In the genomic region with DNA sequence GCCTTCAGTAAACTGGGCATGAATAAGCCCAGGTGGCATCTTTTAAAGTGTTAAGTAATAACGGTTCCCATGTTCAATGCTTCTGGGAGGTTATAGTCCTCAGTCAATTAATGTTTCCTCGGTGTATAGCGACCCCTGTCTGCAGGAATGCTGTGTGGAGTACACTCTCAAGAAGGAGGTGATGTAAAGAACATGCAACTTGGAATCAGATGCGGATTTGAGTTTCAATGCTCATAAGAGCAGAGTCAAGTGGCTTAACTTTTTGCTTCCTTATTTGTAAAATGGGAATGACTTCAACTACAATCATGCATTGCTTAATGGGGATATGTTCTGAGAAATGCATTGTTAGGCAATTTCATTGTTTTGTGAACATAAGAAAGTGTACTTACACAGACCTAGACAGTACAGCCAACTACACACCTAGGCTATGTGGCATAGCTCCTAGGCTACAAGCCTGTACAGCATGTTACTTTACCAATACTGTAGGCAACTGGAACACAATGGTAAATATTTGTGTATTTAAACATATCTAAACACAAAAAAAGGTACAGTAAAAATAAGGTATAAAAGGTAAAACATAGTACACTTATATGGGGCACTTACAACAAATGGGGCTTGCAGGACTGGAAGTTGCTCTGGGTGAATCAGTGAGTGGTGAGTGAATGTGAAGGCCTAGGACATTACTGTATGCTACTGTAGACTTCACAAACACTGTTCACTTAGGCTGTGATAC, we compare ENCODE assay signal across 8 cellular contexts. TPM values are rescaled to one million over a fixed set of nuclear protein-coding genes. Genes with fewer than 3 reads are reported as not detected.
DNase-seq lines count a peak whose midpoint lies in the region; ATAC-seq, FAIRE-seq and TF ChIP-seq lines count a peak whose summit lies in the region.

No MANE protein-coding gene starts in this region.

- H4K20me1 ChIP-seq in HepG2 (ENCODE audit: insufficient read depth, low read length) = no peaks in the 10 kb centered on the region

- TF ChIP-seq CTCF in GM13977 (IDR thresholded peaks at IDR 0.05; ENCODE audit: extremely low read depth, insufficient read depth, missing control alignments) (peak; percentile 84), activated B cell treated with CpG ODN at 0.5 μM for 24 hours (IDR thresholded peaks at IDR 0.05) (no peak), HepG2 (CRISPR knock-in tag; IDR thresholded peaks at IDR 0.05) (peak; percentile 88)

- no peak overlapping the region for H3K4me3 Mint-ChIP-seq in activated B cell treated with CpG ODN at 0.5 μM for 24 hours

- in situ Hi-C loops in GM13977 (cut with MboI; ENCODE audit: low pct_unique_long_range_greater_than_20kb, low sequenced_read_pairs, unreplicated experiment) = no loop called here
- in situ Hi-C loops in HepG2 (cut with HindIII; ENCODE audit: extremely low pct_ligation_motif_present, low pct_unique_long_range_greater_than_20kb) = no loop called here

- CTCF ChIA-PET in activated B cell treated with CpG ODN at 0.5 μM for 24 hours (lab: Charles Lee) (no interaction called here), HepG2 (lab: Yijun Ruan, JAX; ENCODE audit: low intra/inter-chr PET ratio, low total read pairs) (interaction anchor here (0.9 to 2.0 kb wide), 4 partner anchors 28 to 279 kb away, joined by 3 to 14 read pairs (median 4); no protein-coding TSS in a partner anchor)

- no peak overlapping the region for H2AFZ ChIP-seq in HepG2 (ENCODE audit: low read length)

- POLR2A ChIA-PET in activated B cell treated with CpG ODN at 0.5 μM for 24 hours (lab: Charles Lee) (no interaction called here), HepG2 (lab: Yijun Ruan, JAX) (no interaction called here)

- no peaks in the 10 kb centered on the region for H3K9me3 Mint-ChIP-seq in activated B cell treated with CpG ODN at 0.5 μM for 24 hours

- intact Hi-C loops in activated B cell treated with CpG ODN at 0.5 μM for 24 hours (cut with micrococcal nuclease) (loop anchor here (1.0 to 5.0 kb wide), 2 partner anchors 269 to 852 kb away; no protein-coding TSS in a partner anchor), HepG2 (cut with micrococcal nuclease; ENCODE audit: unreplicated experiment) (loop anchor here (1.0 to 10.0 kb wide), 5 partner anchors 52 to 279 kb away; partner anchors contain the start of gene PPFIBP1)

- H3K36me3 ChIP-seq in HepG2 (replicated peaks in 1 of 2; ENCODE audit: control insufficient read depth in 1 of 2, insufficient read depth in 2 of 2, low read length in 2 of 2) = no peaks in the 10 kb centered on the region

- peak; percentile 65 for DNase-seq in A172 (ENCODE audit: low spot score)
- peak; percentile 56 for DNase-seq in GM13977 (ENCODE audit: low spot score)
- DNase-seq in NCI-H2107 (lab: John Stamatoyannopoulos, UW) = peak; percentile 58
- no peak for DNase-seq in activated B cell treated with CpG ODN at 0.5 μM for 24 hours
- DNase-seq in cerebellar cortex (ENCODE audit: low spot score) = peak; percentile 71
- DNase-seq in HepG2 (ENCODE audit: low spot score) = peak; percentile 75
- peak; percentile 54 for DNase-seq in stimulated activated CD8-positive, alpha-beta memory T cell treated with anti-CD3 and anti-CD28 coated beads, Interleukin-12 subunit alpha, Interleukin-12 subunit beta, amount 100 ng/mL, for 1 hour (ENCODE audit: low read depth)

- H3K27ac Mint-ChIP-seq in activated B cell treated with CpG ODN at 0.5 μM for 24 hours = no peak overlapping the region

- BruUV-seq in HepG2 (replicated peaks; lab: Mats Ljungman, UMichigan) = no TSS peak

- no peak for TF ChIP-seq POLR2A in HepG2 (IDR thresholded peaks at IDR 0.05; ENCODE audit: insufficient read depth in 1 of 2, low read depth in 2 of 2, low read length in 2 of 2)

- no peaks in the 10 kb centered on the region for H3K4me1 Mint-ChIP-seq in activated B cell treated with CpG ODN at 0.5 μM for 24 hours

- 3% methylated on average over 4 of the region's 4 CpGs for WGBS in HepG2 (ENCODE audit: low lambda C conversion rate)

- no peaks in the 10 kb centered on the region for H3K9me3 ChIP-seq in HepG2 (ENCODE audit: low read length)

- H3K27me3 Mint-ChIP-seq in activated B cell treated with CpG ODN at 0.5 μM for 24 hours = peaks cover 9% of the 10 kb centered on the region

- peak; percentile 72 for ATAC-seq in HG02943 (IDR thresholded peaks at IDR 0.05; ENCODE audit: low read depth, unreplicated experiment)
- peak; percentile 92 for ATAC-seq in activated B cell treated with CpG ODN at 0.5 μM for 24 hours (ENCODE audit: low read depth)
- ATAC-seq in HepG2 = peak; percentile 75

- H3K4me2 ChIP-seq in HepG2 (ENCODE audit: low read depth, low read length) = 0 out of 2 replicates have a peak overlapping the region, but pooled peaks have one; percentile 3

- 0 out of 5 replicates have a peak, but pooled peaks cover 0 to 3% of the 10 kb centered on the region in 2 experiments for H3K27me3 ChIP-seq in HepG2 (ENCODE audit: control insufficient read depth in 1 of 2, insufficient read depth in 2 of 2, low read length in 2 of 2)

- no peak overlapping the region for H3K9ac ChIP-seq in HepG2 (ENCODE audit: insufficient read depth, low read depth, low read length)

- H3K36me3 Mint-ChIP-seq in activated B cell treated with CpG ODN at 0.5 μM for 24 hours (ENCODE audit: low read depth) = no peaks in the 10 kb centered on the region

- FAIRE-seq in HepG2 (lab: Jason Lieb, UNC) = peak; percentile 90

- TF ChIP-seq RAD21 in HepG2 (CRISPR knock-in tag; IDR thresholded peaks at IDR 0.05) = peak; percentile 46; the same call in 1 of the 2 replicates

- H3K4me3 ChIP-seq in HepG2 (replicated peaks in 1 of 3; ENCODE audit: insufficient read depth in 1 of 3, low read depth in 2 of 3, low read length in 3 of 3) = no peak overlapping the region

- H3K27ac ChIP-seq in HepG2 (ENCODE audit: extremely low read length, insufficient read depth, low read length) = no peak overlapping the region

- TF ChIP-seq EP300 in HepG2 (IDR thresholded peaks at IDR 0.05; ENCODE audit: low read depth in 2 of 2, low read length in 2 of 2) (no peak), HepG2 (CRISPR knock-in tag; IDR thresholded peaks at IDR 0.05; ENCODE audit: borderline replicate concordance) (peak; percentile 40; the same call in 1 of the 2 replicates)

- peaks cover 29% of the 10 kb centered on the region for H3K4me1 ChIP-seq in HepG2 (ENCODE audit: insufficient read depth, low read length)

- no peaks in the 10 kb centered on the region for H3K79me2 ChIP-seq in HepG2 (ENCODE audit: insufficient read depth, low read length)

RNA-seq across cellular contexts. Expression of gene MRPS35, which starts 6.7 kb away (rescaled TPM):
- 95.1 and 106 TPM in 2 replicates for total RNA-seq in A172 (2014; rRNA removed; shearing (Covaris generic))
- total RNA-seq in activated B cell treated with CpG ODN at 0.5 μM for 24 hours = 36.2 and 36.8 TPM in 2 replicates
- total RNA-seq in HepG2 (2016; rRNA removed; fragmentation: Illumina TruSeq; extraction: Trizol) = 104 and 160 TPM in 2 replicates
- total RNA-seq in HepG2 (2016; cell fraction: cytosol; rRNA removed; fragmentation: Illumina TruSeq; extraction: Trizol; ENCODE audit: low read depth) = 29.1 and 30.1 TPM in 2 replicates
- 102 and 162 TPM in 2 replicates for total RNA-seq in HepG2 (2016; cell fraction: insoluble cytoplasmic fraction; rRNA removed; fragmentation: Illumina TruSeq; extraction: Trizol)
- total RNA-seq in HepG2 (2016; cell fraction: membrane; rRNA removed; fragmentation: Illumina TruSeq; extraction: Trizol) = 47.8 and 48.1 TPM in 2 replicates
- total RNA-seq in HepG2 (2016; cell fraction: nucleus; rRNA removed; fragmentation: Illumina TruSeq; extraction: Trizol) = 39.9 and 41.6 TPM in 2 replicates
- 48.8 and 63.4 TPM in 2 replicates for polyA plus RNA-seq in HepG2 (2011; rRNA removed)
- polyA plus RNA-seq in HepG2 (2011; cell fraction: cytosol; rRNA removed) = 37.3 and 44.5 TPM in 2 replicates
- polyA plus RNA-seq in HepG2 (2011; cell fraction: nucleus; rRNA removed) = 8.5 and 11.1 TPM in 2 replicates
- polyA plus RNA-seq in HepG2 (2012) = 47.9 and 61.2 TPM in 2 replicates
- polyA plus RNA-seq in HepG2 (2016; cell fraction: cytosol; fragmentation: Illumina TruSeq; extraction: Trizol; ENCODE audit: low read depth) = 13.4 and 14.7 TPM in 2 replicates
- polyA plus RNA-seq in HepG2 (2016; cell fraction: insoluble cytoplasmic fraction; fragmentation: Illumina TruSeq; extraction: Trizol; ENCODE audit: low read depth) = 142 and 160 TPM in 2 replicates
- 29.5 and 31.1 TPM in 2 replicates for polyA plus RNA-seq in HepG2 (2016; cell fraction: membrane; fragmentation: Illumina TruSeq; extraction: Trizol; ENCODE audit: low read depth)
- polyA plus RNA-seq in HepG2 (2016; cell fraction: nucleus; fragmentation: Illumina TruSeq; extraction: Trizol; ENCODE audit: insufficient read depth, low read depth) = 50.1 and 50.5 TPM in 2 replicates
- 17.4 and 21.1 TPM in 2 replicates for polyA minus RNA-seq in HepG2 (2011; rRNA and poly(A)+ RNA removed; ENCODE audit: low replicate concordance)
- 47.1 and 47.8 TPM in 2 replicates for polyA minus RNA-seq in HepG2 (2011; cell fraction: cytosol; rRNA and poly(A)+ RNA removed)
- polyA minus RNA-seq in HepG2 (2011; cell fraction: nucleus; rRNA and poly(A)+ RNA removed) = 20.2 and 28.0 TPM in 2 replicates

RNA-seq across cellular contexts. Expression of gene REP15, which starts 7.6 kb away (rescaled TPM):
- total RNA-seq in A172 (2014; rRNA removed; shearing (Covaris generic)) = 0.55 and 1.2 TPM in 2 replicates
- total RNA-seq in activated B cell treated with CpG ODN at 0.5 μM for 24 hours (0.35 TPM in 1 of 2 replicates, not detected in the other), HepG2 (2016; rRNA removed; fragmentation: Illumina TruSeq; extraction: Trizol) (0.64 and 1.0 TPM in 2 replicates)
- not detected in 2 replicates for total RNA-seq in HepG2 (2016; cell fraction: cytosol; rRNA removed; fragmentation: Illumina TruSeq; extraction: Trizol; ENCODE audit: low read depth)
- total RNA-seq in HepG2 (2016; cell fraction: insoluble cytoplasmic fraction; rRNA removed; fragmentation: Illumina TruSeq; extraction: Trizol) = 0.64 and 0.78 TPM in 2 replicates
- total RNA-seq in HepG2 (2016; cell fraction: membrane; rRNA removed; fragmentation: Illumina TruSeq; extraction: Trizol) = 0.34 and 0.43 TPM in 2 replicates
- total RNA-seq in HepG2 (2016; cell fraction: nucleus; rRNA removed; fragmentation: Illumina TruSeq; extraction: Trizol) = 0.60 and 0.62 TPM in 2 replicates
- polyA plus RNA-seq in HepG2 (2011; rRNA removed) = 0.12 and 0.14 TPM in 2 replicates
- polyA plus RNA-seq in HepG2 (2011; cell fraction: cytosol; rRNA removed) = 0.15 and 0.21 TPM in 2 replicates
- 0.29 and 0.42 TPM in 2 replicates for polyA plus RNA-seq in HepG2 (2011; cell fraction: nucleus; rRNA removed)
- 0.37 and 0.74 TPM in 2 replicates for polyA plus RNA-seq in HepG2 (2012)
- 0.12 TPM in 1 of 2 replicates, not detected in the other for polyA plus RNA-seq in HepG2 (2016; cell fraction: cytosol; fragmentation: Illumina TruSeq; extraction: Trizol; ENCODE audit: low read depth)
- polyA plus RNA-seq in HepG2 (2016; cell fraction: insoluble cytoplasmic fraction; fragmentation: Illumina TruSeq; extraction: Trizol; ENCODE audit: low read depth) = 0.51 and 1.3 TPM in 2 replicates
- polyA plus RNA-seq in HepG2 (2016; cell fraction: membrane; fragmentation: Illumina TruSeq; extraction: Trizol; ENCODE audit: low read depth) = not detected in 2 replicates
- polyA plus RNA-seq in HepG2 (2016; cell fraction: nucleus; fragmentation: Illumina TruSeq; extraction: Trizol; ENCODE audit: insufficient read depth, low read depth) = 1.2 and 1.9 TPM in 2 replicates
- polyA minus RNA-seq in HepG2 (2011; rRNA and poly(A)+ RNA removed; ENCODE audit: low replicate concordance) = 0.14 and 0.96 TPM in 2 replicates
- not detected in 2 replicates for polyA minus RNA-seq in HepG2 (2011; cell fraction: cytosol; rRNA and poly(A)+ RNA removed)
- 2.3 and 4.4 TPM in 2 replicates for polyA minus RNA-seq in HepG2 (2011; cell fraction: nucleus; rRNA and poly(A)+ RNA removed)
